8 cellular contexts compared by ENCODE assay signal in genomic region chr5:36079200-36079761, GRCh38. TPM values are rescaled to one million over a fixed set of nuclear protein-coding genes. Genes with fewer than 3 reads are reported as not detected.
DNase-seq lines count a peak whose midpoint lies in the region; ATAC-seq and TF ChIP-seq lines count a peak whose summit lies in the region.

No MANE protein-coding gene starts in this region.

- CTCF ChIA-PET in CD4-positive, alpha-beta memory T cell (lab: Charles Lee; ENCODE audit: partially characterized antibody), result interaction anchor here (0.5 to 3.4 kb wide), 33 partner anchors 9 to 650 kb away, joined by 3 to 53 read pairs (median 4); partner anchors contain the start of genes NADK2 and UGT3A2

- no peak overlapping the region for H3K4me3 Mint-ChIP-seq in CD4-positive, alpha-beta memory T cell
- H3K4me3 Mint-ChIP-seq in naive thymus-derived CD8-positive, alpha-beta T cell, result no peak overlapping the region

- H3K27me3 ChIP-seq in CD4-positive, alpha-beta memory T cell (ENCODE audit: insufficient read depth, low read length), result no peaks in the 10 kb centered on the region
- peaks cover 0 to 11% (median 0%) of the 10 kb centered on the region in 4 donors for H3K27me3 ChIP-seq in esophagus squamous epithelium

- peak in 5 of 6 experiments; percentile 25 to 61 (median 46) for TF ChIP-seq CTCF in esophagus squamous epithelium (IDR thresholded peaks at IDR 0.05)

- intact Hi-C loops in CD4-positive, alpha-beta memory T cell (cut with micrococcal nuclease), result no loop called here
- intact Hi-C loops in esophagus squamous epithelium (cut with DNase I), result no loop called here

- no peaks in the 10 kb centered on the region for H3K4me1 Mint-ChIP-seq in CD4-positive, alpha-beta memory T cell
- H3K4me1 Mint-ChIP-seq in naive thymus-derived CD8-positive, alpha-beta T cell, result peaks cover 0 to 2% (median 0%) of the 10 kb centered on the region in 4 donors

- peaks cover 0 to 7% (median 2%) of the 10 kb centered on the region in 8 donors for H3K9me3 Mint-ChIP-seq in CD4-positive, alpha-beta memory T cell
- H3K9me3 Mint-ChIP-seq in naive thymus-derived CD8-positive, alpha-beta T cell, result peaks cover 0 to 8% (median 0%) of the 10 kb centered on the region in 9 donors

- POLR2A ChIA-PET in CD4-positive, alpha-beta memory T cell (lab: Charles Lee; ENCODE audit: partially characterized antibody), result no interaction called here
- POLR2A ChIA-PET in naive thymus-derived CD8-positive, alpha-beta T cell (lab: Charles Lee), result no interaction called here

- H3K9me3 ChIP-seq in CD4-positive, alpha-beta memory T cell (ENCODE audit: control insufficient read depth in 1 of 2, low read length in 2 of 2), result no peaks in the 10 kb centered on the region
- no peaks in the 10 kb centered on the region for H3K9me3 ChIP-seq in esophagus squamous epithelium

- peaks cover 12 to 34% of the 10 kb centered on the region in 2 donors for H3K27me3 Mint-ChIP-seq in CD4-positive, alpha-beta memory T cell
- peaks cover 7 to 39% (median 16%) of the 10 kb centered on the region in 5 donors for H3K27me3 Mint-ChIP-seq in naive thymus-derived CD8-positive, alpha-beta T cell

- H3K4me3 ChIP-seq in CD4-positive, alpha-beta memory T cell (ENCODE audit: low read length in 2 of 2), result no peak overlapping the region
- H3K4me3 ChIP-seq in esophagus squamous epithelium, result no peak overlapping the region

- DNase-seq in CD4-positive, alpha-beta memory T cell, result peak in 4 of 5 donors; percentile 14 to 33 (median 29)
- peak; percentile 49 for DNase-seq in NCI-H1048 (lab: John Stamatoyannopoulos, UW)
- peak; percentile 81 for DNase-seq in SK-N-DZ (ENCODE audit: low spot score)
- DNase-seq in esophagus squamous epithelium (lab: John Stamatoyannopoulos, UW), result no peak
- DNase-seq in naive thymus-derived CD8-positive, alpha-beta T cell, result peak in 5 of 10 donors; percentile 4 to 39 (median 15)
- no peak for DNase-seq in T-helper 9 cell

- H3K36me3 ChIP-seq in CD4-positive, alpha-beta memory T cell (ENCODE audit: insufficient read depth, low read length), result no peaks in the 10 kb centered on the region
- no peaks in the 10 kb centered on the region for H3K36me3 ChIP-seq in esophagus squamous epithelium

- H3K4me1 ChIP-seq in CD4-positive, alpha-beta memory T cell (ENCODE audit: insufficient read depth, low read length), result no peaks in the 10 kb centered on the region
- no peaks in the 10 kb centered on the region for H3K4me1 ChIP-seq in esophagus squamous epithelium

- ATAC-seq in GM18511 (IDR thresholded peaks at IDR 0.05; ENCODE audit: unreplicated experiment), result peak; percentile 99
- peak; percentile 94 for ATAC-seq in HG02852 (IDR thresholded peaks at IDR 0.05; ENCODE audit: unreplicated experiment)
- ATAC-seq in naive thymus-derived CD8-positive, alpha-beta T cell, result peak; percentile 71 to 73

- no peak for TF ChIP-seq POLR2A in esophagus squamous epithelium (IDR thresholded peaks at IDR 0.05)

- no peaks in the 10 kb centered on the region for H3K36me3 Mint-ChIP-seq in CD4-positive, alpha-beta memory T cell
- peaks cover 0 to 5% (median 1%) of the 10 kb centered on the region in 3 donors for H3K36me3 Mint-ChIP-seq in naive thymus-derived CD8-positive, alpha-beta T cell

- H3K27ac Mint-ChIP-seq in CD4-positive, alpha-beta memory T cell, result no peak overlapping the region
- peak overlapping the region in 1 of 10 donors; percentile 17 for H3K27ac Mint-ChIP-seq in naive thymus-derived CD8-positive, alpha-beta T cell

- 15 to 16% methylated on average over 9 to 10 of the region's 10 CpGs for WGBS in esophagus squamous epithelium, 2 donors

- no peak overlapping the region for H3K27ac ChIP-seq in CD4-positive, alpha-beta memory T cell (ENCODE audit: low read depth, low read length)
- no peak overlapping the region for H3K27ac ChIP-seq in esophagus squamous epithelium

RNA-seq across cellular contexts. Expression of gene UGT3A2, which starts 12.6 kb away (rescaled TPM):
- total RNA-seq in CD4-positive, alpha-beta memory T cell, result not detected
- under 1 TPM in 1 of 2 donors, not detected in 1; 0.17 TPM for polyA plus RNA-seq in CD4-positive, alpha-beta memory T cell
- 1.2 and 1.8 TPM in 2 replicates for polyA plus RNA-seq in SK-N-DZ (2014; cell fraction: cytosol; rRNA removed)
- 0.49 and 0.50 TPM in 2 replicates for polyA plus RNA-seq in SK-N-DZ (2014; cell fraction: nucleus; rRNA removed)
- total RNA-seq in esophagus squamous epithelium, result not detected
- not detected for total RNA-seq in naive thymus-derived CD8-positive, alpha-beta T cell
- polyA plus RNA-seq in naive thymus-derived CD8-positive, alpha-beta T cell, result not detected

Comparison
In these comparisons a context has a peak if more than half of its experiments do, and no peak if none do; other contexts are left out.
1. DNase-seq: peak in CD4-positive, alpha-beta memory T cell (4 of 5), NCI-H1048 (single experiment) and SK-N-DZ (single experiment); none in esophagus squamous epithelium (single experiment) and T-helper 9 cell (single experiment).
2. Peak in every context shown above with its lines, with median percentiles within 50 percentile points of each other: ATAC-seq.